18 cellular contexts compared by ENCODE assay signal in genomic region chr12:100797246-100797645, GRCh38. TPM values are rescaled to one million over a fixed set of nuclear protein-coding genes. Genes with fewer than 3 reads are reported as not detected.
A peak's percentile ranks its signal among the peaks of the same experiment; 100 is the strongest.
DNase-seq lines count a peak whose midpoint lies in the region; ATAC-seq and TF ChIP-seq lines count a peak whose summit lies in the region.
"Had no signal": no experiment of that assay in that cellular context is flagged by ENCODE, and none has a peak within 500 bp of the region (broad histone marks: within the 10 kb centered on the region; RNA-seq: fewer than 3 reads in every experiment).

No MANE protein-coding gene starts in this region.

- 74% methylated on average over 1 of the region's 1 CpG for WGBS in mesenchymal stem cell
- 56 to 75% (median 65%) methylated on average over 1 of the region's 1 CpG for WGBS in heart left ventricle, 4 donors

- H3K4me3 ChIP-seq in mesenchymal stem cell (ENCODE audit: insufficient read depth in 1 of 2, low read depth in 1 of 2, low read length in 2 of 2) (no peak overlapping the region), heart left ventricle (no peak overlapping the region)
- H3K4me3 ChIP-seq: K562 had no signal

- H3K4ac ChIP-seq in mesenchymal stem cell (ENCODE audit: low read depth in 1 of 2, low read length in 2 of 2): no peak overlapping the region

- peak overlapping the region in 4 of 5 experiments; percentile 60 to 75 (median 67) for H3K4me3 Mint-ChIP-seq in brain
- no peak overlapping the region for H3K4me3 Mint-ChIP-seq in osteocyte (ENCODE audit: unreplicated experiment)
- no peak overlapping the region for H3K4me3 Mint-ChIP-seq in T-helper 17 cell
- H3K4me3 Mint-ChIP-seq: CD4-positive, CD25-positive, alpha-beta regulatory T cell had no signal

- H3K36me3 Mint-ChIP-seq in brain: no peaks in the 10 kb centered on the region
- no peaks in the 10 kb centered on the region for H3K36me3 Mint-ChIP-seq in osteocyte (ENCODE audit: unreplicated experiment)
- H3K36me3 Mint-ChIP-seq in T-helper 17 cell (ENCODE audit: low read depth): no peaks in the 10 kb centered on the region
- H3K36me3 Mint-ChIP-seq: CD4-positive, CD25-positive, alpha-beta regulatory T cell had no signal

- H3K79me1 ChIP-seq in mesenchymal stem cell (replicated peaks; ENCODE audit: low read length, poor library complexity, severe bottlenecking): no peaks in the 10 kb centered on the region

- no peak overlapping the region for H2AFZ ChIP-seq in mesenchymal stem cell (ENCODE audit: low read depth, low read length)

- H3K9me3 ChIP-seq in mesenchymal stem cell (ENCODE audit: control insufficient read depth, low read length) (no peaks in the 10 kb centered on the region), heart left ventricle (no peaks in the 10 kb centered on the region), T-helper 17 cell (ENCODE audit: control insufficient read depth, low read length, poor library complexity, severe bottlenecking) (no peaks in the 10 kb centered on the region)

- no peak overlapping the region for H4K91ac ChIP-seq in mesenchymal stem cell (ENCODE audit: low read length)

- no peak overlapping the region for H3K14ac ChIP-seq in mesenchymal stem cell (ENCODE audit: low read length in 2 of 2)

- H3K4me2 ChIP-seq in mesenchymal stem cell (ENCODE audit: low read length, poor library complexity, severe bottlenecking): no peak overlapping the region

- H3K27me3 Mint-ChIP-seq in brain (peaks cover 14% of the 10 kb centered on the region), osteocyte (ENCODE audit: unreplicated experiment) (peaks cover 9% of the 10 kb centered on the region), T-helper 17 cell (peaks cover 7% of the 10 kb centered on the region)
- H3K27me3 Mint-ChIP-seq: CD4-positive, CD25-positive, alpha-beta regulatory T cell had no signal

- H3K36me3 ChIP-seq in mesenchymal stem cell (ENCODE audit: control insufficient read depth in 1 of 2, insufficient read depth in 2 of 2, low read depth in 1 of 2, low read length in 2 of 2) (no peaks in the 10 kb centered on the region), heart left ventricle (no peaks in the 10 kb centered on the region)

- no peak overlapping the region for H2BK5ac ChIP-seq in mesenchymal stem cell (ENCODE audit: low read depth, low read length, poor library complexity, severe bottlenecking)

- H3K27ac Mint-ChIP-seq in brain (peak overlapping the region in 1 of 5 experiments; percentile 82), osteocyte (ENCODE audit: unreplicated experiment) (no peak overlapping the region), T-helper 17 cell (no peak overlapping the region)
- H3K27ac Mint-ChIP-seq: CD4-positive, CD25-positive, alpha-beta regulatory T cell had no signal

- no peak overlapping the region for H2AK5ac ChIP-seq in mesenchymal stem cell (ENCODE audit: low read length, severe bottlenecking)

- peaks cover 0 to 3% (median 0%) of the 10 kb centered on the region in 5 experiments for H3K9me3 Mint-ChIP-seq in brain
- H3K9me3 Mint-ChIP-seq in osteocyte (ENCODE audit: unreplicated experiment): no peaks in the 10 kb centered on the region

- H3K27ac ChIP-seq in mesenchymal stem cell (ENCODE audit: low read length, poor library complexity, severe bottlenecking) (no peak overlapping the region), heart left ventricle (no peak overlapping the region)

- TF ChIP-seq POLR2A in heart left ventricle (IDR thresholded peaks at IDR 0.05): no peak

- no peak for ATAC-seq in heart left ventricle
- no peak for ATAC-seq in T-helper 17 cell
- ATAC-seq: HCT116, K562, Panc1 had no signal

- H3K23ac ChIP-seq in mesenchymal stem cell (ENCODE audit: low read length in 2 of 2): no peak overlapping the region

- intact Hi-C loops in heart left ventricle (cut with DNase I): no loop called here

- CTCF ChIA-PET in HEK293T (lab: Yijun Ruan, JAX): no interaction called here

- no peak overlapping the region for H2BK12ac ChIP-seq in mesenchymal stem cell (ENCODE audit: low read length in 2 of 2)

- TF ChIP-seq CTCF in brain (conservative IDR thresholded peaks at IDR 0.05) (no peak), heart left ventricle (IDR thresholded peaks at IDR 0.05) (no peak), osteocyte (IDR thresholded peaks at IDR 0.05) (no peak)

- no peak overlapping the region for H4K8ac ChIP-seq in mesenchymal stem cell (ENCODE audit: low read length)

- H2BK15ac ChIP-seq in mesenchymal stem cell (ENCODE audit: low read depth, poor library complexity, severe bottlenecking): no peak overlapping the region

- H2BK120ac ChIP-seq in mesenchymal stem cell (ENCODE audit: low read depth, low read length): no peak overlapping the region

- H3K4me1 ChIP-seq in mesenchymal stem cell (ENCODE audit: control insufficient read depth, insufficient read depth, low read depth, low read length) (peaks cover 5% of the 10 kb centered on the region), heart left ventricle (peaks cover 0 to 4% (median 0%) of the 10 kb centered on the region in 12 donors)

- POLR2A ChIA-PET in HEK293T (lab: Yijun Ruan, JAX): no interaction called here

- no peak overlapping the region for H3K9ac ChIP-seq in mesenchymal stem cell (ENCODE audit: low read length)

- H3K18ac ChIP-seq in mesenchymal stem cell (ENCODE audit: low read depth in 1 of 2, low read length in 2 of 2): no peak overlapping the region

- peaks cover 15 to 29% of the 10 kb centered on the region in 2 experiments for H3K27me3 ChIP-seq in mesenchymal stem cell (ENCODE audit: control insufficient read depth in 1 of 2, insufficient read depth in 1 of 2, low read length in 2 of 2)
- peaks cover 0 to 41% (median 0%) of the 10 kb centered on the region in 9 donors for H3K27me3 ChIP-seq in heart left ventricle

- peaks cover 62% of the 10 kb centered on the region for H3K4me1 Mint-ChIP-seq in brain
- no peaks in the 10 kb centered on the region for H3K4me1 Mint-ChIP-seq in osteocyte (ENCODE audit: unreplicated experiment)
- no peaks in the 10 kb centered on the region for H3K4me1 Mint-ChIP-seq in T-helper 17 cell
- H3K4me1 Mint-ChIP-seq: CD4-positive, CD25-positive, alpha-beta regulatory T cell had no signal

- peak; percentile 28 for DNase-seq in NCI-H2227 (lab: John Stamatoyannopoulos, UW; ENCODE audit: unreplicated experiment)
- DNase-seq in mesenchymal stem cell: peak; percentile 30
- peak; percentile 44 for DNase-seq in putamen (ENCODE audit: low spot score)
- no peak for DNase-seq in heart left ventricle
- DNase-seq in HEK293T (ENCODE audit: extremely low spot score): no peak
- DNase-seq in osteocyte (ENCODE audit: extremely low spot score, unreplicated experiment): no peak
- no peak for DNase-seq in T-helper 17 cell
- DNase-seq: ACHN; AML-193; CD4-positive, CD25-positive, alpha-beta regulatory T cell; NCI-H1417; NCI-H1930; NCI-H2171 treated with DMSO at 0.1 percent for 48 hours; NCI-H510A treated with DMSO at 0.1 percent for 48 hours had no signal

TF ChIP-seq in HEK293T, 16 proteins besides CTCF, POLR2A, EP300 and RAD21:
- TF ChIP-seq SUZ12 (IDR thresholded peaks at IDR 0.05) (no peak), CTBP1 (IDR thresholded peaks at IDR 0.05; ENCODE audit: borderline replicate concordance) (no peak), TARDBP (IDR thresholded peaks at IDR 0.05) (no peak), L3MBTL2 (conservative IDR thresholded peaks at IDR 0.05) (no peak), LEF1 (IDR thresholded peaks at IDR 0.05; ENCODE audit: borderline replicate concordance) (no peak), PKNOX1 (IDR thresholded peaks at IDR 0.05) (no peak), BHLHE40 (IDR thresholded peaks at IDR 0.05; ENCODE audit: borderline replicate concordance) (no peak)

RNA-seq across cellular contexts. Expression of gene ANO4, which starts 2.7 kb away (rescaled TPM):
- polyA plus RNA-seq in brain (ENCODE audit: insufficient read depth, low read depth, low replicate concordance): 9.0 TPM
- 22.1 TPM for polyA plus RNA-seq in mesenchymal stem cell (2013, experiment 1 of 2)
- 23.1 TPM for polyA plus RNA-seq in mesenchymal stem cell (2013, experiment 2 of 2)
- total RNA-seq in heart left ventricle: under 1 TPM in 4 of 9 donors, not detected in 5; 0.05 to 0.50 (median 0.23) TPM
- under 1 TPM in 1 of 2 donors, not detected in 1; 0.10 TPM for polyA plus RNA-seq in heart left ventricle
- 0.18 and 0.48 TPM in 2 replicates for total RNA-seq in osteocyte
- total RNA-seq in T-helper 17 cell: not detected
- total RNA-seq: CD4-positive, CD25-positive, alpha-beta regulatory T cell; K562 had no signal
- polyA plus RNA-seq: CD4-positive, CD25-positive, alpha-beta regulatory T cell; K562 had no signal

Comparison
In these comparisons a context has a peak if more than half of its experiments do, and no peak if none do; other contexts are left out.
1. DNase-seq: peak in NCI-H2227 (single experiment), mesenchymal stem cell (single experiment) and putamen (single experiment); none in heart left ventricle (0 of 5), HEK293T (single experiment), osteocyte (single experiment) and T-helper 17 cell (0 of 3).
2. H3K4me3 Mint-ChIP-seq: peak in brain (4 of 5); none in osteocyte (single experiment) and T-helper 17 cell (single experiment).